ENCODE assay signal across 29 cellular contexts in the genomic region with DNA sequence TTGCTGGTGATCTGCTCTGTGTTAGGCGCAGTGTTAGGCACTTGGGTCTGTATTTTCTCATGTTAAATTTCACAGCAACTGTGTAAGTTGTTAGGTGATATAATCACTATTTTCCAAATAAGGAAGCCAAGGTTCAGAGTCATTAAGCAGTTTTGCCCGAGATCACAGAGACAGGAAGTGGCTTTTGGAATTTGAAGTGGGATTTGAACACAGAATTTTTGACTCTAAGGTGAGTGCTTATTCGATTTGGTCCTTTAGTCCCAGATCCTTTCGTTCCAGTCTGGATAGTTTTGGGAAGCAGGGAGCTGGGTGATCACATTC.
DNase-seq lines count a peak whose midpoint lies in the region; ATAC-seq, FAIRE-seq and TF ChIP-seq lines count a peak whose summit lies in the region.
"Had no signal": no experiment of that assay in that cellular context is flagged by ENCODE, and none has a peak within 500 bp of the region (broad histone marks: within the 10 kb centered on the region; RNA-seq: fewer than 3 reads in every experiment).

No MANE protein-coding gene starts in this region.

- H3K4me1 ChIP-seq in heart left ventricle: peaks cover 0 to 77% (median 43%) of the 10 kb centered on the region in 12 donors
- H3K4me1 ChIP-seq in astrocyte (ENCODE audit: insufficient read depth, low read length): no peaks in the 10 kb centered on the region
- peaks cover 16% of the 10 kb centered on the region for H3K4me1 ChIP-seq in neural progenitor cell
- peaks cover 0 to 80% (median 56%) of the 10 kb centered on the region in 4 donors for H3K4me1 ChIP-seq in tibial artery

- H3F3A ChIP-seq in neural progenitor cell (ENCODE audit: low read depth): no peaks in the 10 kb centered on the region

- 51 to 60% (median 56%) methylated on average over 4 of the region's 4 CpGs for WGBS in heart left ventricle, 4 donors

- peaks cover 10% of the 10 kb centered on the region for H3K4me1 Mint-ChIP-seq in astrocyte (ENCODE audit: low read depth, unreplicated experiment)
- peaks cover 16% of the 10 kb centered on the region for H3K4me1 Mint-ChIP-seq in neural progenitor cell
- H3K4me1 Mint-ChIP-seq in Calu3 (ENCODE audit: low read depth, unreplicated experiment): no peaks in the 10 kb centered on the region
- H3K4me1 Mint-ChIP-seq: naive thymus-derived CD8-positive, alpha-beta T cell had no signal

- intact Hi-C loops in heart left ventricle (cut with DNase I): no loop called here
- intact Hi-C loops in cardiac septum (cut with DNase I): no loop called here
- intact Hi-C loops in tibial artery (cut with DNase I; ENCODE audit: low total_unique reads): no loop called here
- intact Hi-C loops in Calu3 (cut with micrococcal nuclease; ENCODE audit: unreplicated experiment): no loop called here

- H3K36me3 ChIP-seq in heart left ventricle (no peaks in the 10 kb centered on the region), astrocyte (ENCODE audit: insufficient read depth, low read length) (no peaks in the 10 kb centered on the region), neural progenitor cell (no peaks in the 10 kb centered on the region), tibial artery (no peaks in the 10 kb centered on the region)
- H3K36me3 ChIP-seq: BE2C, Peyer's patch had no signal

- H3K4me2 ChIP-seq in astrocyte (ENCODE audit: low read length): no peak overlapping the region
- no peak overlapping the region for H3K4me2 ChIP-seq in neural progenitor cell

- H3K27me3 Mint-ChIP-seq in astrocyte (ENCODE audit: low read depth, unreplicated experiment) (no peaks in the 10 kb centered on the region), neural progenitor cell (ENCODE audit: insufficient read depth, low read depth) (peaks cover 6% of the 10 kb centered on the region), Calu3 (ENCODE audit: unreplicated experiment) (no peaks in the 10 kb centered on the region)
- H3K27me3 Mint-ChIP-seq: type B pancreatic cell had no signal

- H3K9ac ChIP-seq in astrocyte (ENCODE audit: low read length): no peak overlapping the region
- H3K9ac ChIP-seq in neural progenitor cell: no peak overlapping the region

- no peaks in the 10 kb centered on the region for H3K36me3 Mint-ChIP-seq in astrocyte (ENCODE audit: low read depth, unreplicated experiment)
- H3K36me3 Mint-ChIP-seq in neural progenitor cell: no peaks in the 10 kb centered on the region
- H3K36me3 Mint-ChIP-seq in Calu3 (ENCODE audit: insufficient read depth, unreplicated experiment): no peaks in the 10 kb centered on the region
- H3K36me3 Mint-ChIP-seq: activated naive CD8-positive, alpha-beta T cell; type B pancreatic cell had no signal

- H3K9me3 Mint-ChIP-seq in astrocyte (ENCODE audit: unreplicated experiment) (no peaks in the 10 kb centered on the region), neural progenitor cell (no peaks in the 10 kb centered on the region), Calu3 (ENCODE audit: low read depth, unreplicated experiment) (no peaks in the 10 kb centered on the region)
- H3K9me3 Mint-ChIP-seq: activated T-helper 2 cell treated with anti-CD3 and anti-CD28 coated beads, Interferon-gamma antibody, Interleukin-2, Interleukin-4, amounts not matched to agents 10 μg/mL and 5 μg/mL and 100 μg/mL, durations not matched to agents 14 hours and 24 hours and 36 hours had no signal

- CTCF ChIA-PET in Calu3 (lab: Charles Lee): interaction anchor here (0.6 kb wide), 1 partner anchor 136 kb away, joined by 4 read pairs; no protein-coding TSS in a partner anchor

- no TSS peak for BruUV-seq in Calu3 (replicated peaks; lab: Mats Ljungman, UMichigan)

- no peak overlapping the region for H3K4me3 ChIP-seq in heart left ventricle
- H3K4me3 ChIP-seq in astrocyte (ENCODE audit: insufficient read depth, low read depth, low read length): no peak overlapping the region
- H3K4me3 ChIP-seq in neural progenitor cell: no peak overlapping the region
- no peak overlapping the region for H3K4me3 ChIP-seq in tibial artery
- H3K4me3 ChIP-seq: body of pancreas, Peyer's patch, skin epidermis had no signal

- ATAC-seq in heart left ventricle: no peak
- ATAC-seq: body of pancreas; naive thymus-derived CD8-positive, alpha-beta T cell had no signal

- H3K27ac Mint-ChIP-seq in astrocyte (ENCODE audit: unreplicated experiment): no peak overlapping the region
- H3K27ac Mint-ChIP-seq in neural progenitor cell: no peak overlapping the region
- no peak overlapping the region for H3K27ac Mint-ChIP-seq in Calu3 (ENCODE audit: unreplicated experiment)
- H3K27ac Mint-ChIP-seq: activated naive CD8-positive, alpha-beta T cell; activated T-helper 2 cell treated with anti-CD3 and anti-CD28 coated beads, Interferon-gamma antibody, Interleukin-2, Interleukin-4, amounts not matched to agents 10 μg/mL and 5 μg/mL and 100 μg/mL, durations not matched to agents 14 hours and 24 hours and 36 hours; naive thymus-derived CD8-positive, alpha-beta T cell; type B pancreatic cell had no signal

- H4K20me1 ChIP-seq in astrocyte (ENCODE audit: insufficient read depth, low read length) (no peaks in the 10 kb centered on the region), neural progenitor cell (ENCODE audit: low read depth) (no peaks in the 10 kb centered on the region)

- no peak for TF ChIP-seq POLR2A in heart left ventricle (IDR thresholded peaks at IDR 0.05)

- H3K27ac ChIP-seq in heart left ventricle: peak overlapping the region in 10 of 12 donors; percentile 31 to 85 (median 66)
- no peak overlapping the region for H3K27ac ChIP-seq in astrocyte (ENCODE audit: low read depth, low read length)
- H3K27ac ChIP-seq in neural progenitor cell: no peak overlapping the region
- H3K27ac ChIP-seq in tibial artery: peak overlapping the region; percentile 72 to 78
- H3K27ac ChIP-seq: body of pancreas, Peyer's patch, skin epidermis had no signal

- H3K4me3 Mint-ChIP-seq in astrocyte (ENCODE audit: unreplicated experiment) (no peak overlapping the region), neural progenitor cell (no peak overlapping the region), Calu3 (ENCODE audit: low read depth, unreplicated experiment) (no peak overlapping the region)
- H3K4me3 Mint-ChIP-seq: activated naive CD8-positive, alpha-beta T cell; naive thymus-derived CD8-positive, alpha-beta T cell; type B pancreatic cell had no signal

- H3K27me3 ChIP-seq in heart left ventricle (no peaks in the 10 kb centered on the region), astrocyte (ENCODE audit: insufficient read depth, low read length) (no peaks in the 10 kb centered on the region), neural progenitor cell (no peaks in the 10 kb centered on the region), tibial artery (no peaks in the 10 kb centered on the region)
- H3K27me3 ChIP-seq: BE2C, body of pancreas, Peyer's patch had no signal

- DNase-seq in heart left ventricle (no peak), cardiac septum (ENCODE audit: low spot score) (no peak), astrocyte (ENCODE audit: low read depth) (no peak), neural progenitor cell (ENCODE audit: low spot score) (no peak), tibial artery (no peak), Calu3 (no peak), NCI-H1092 treated with DMSO at 0.1 percent for 48 hours (lab: John Stamatoyannopoulos, UW) (no peak), NCI-H146 treated with DMSO at 0.1 percent for 48 hours (lab: John Stamatoyannopoulos, UW; ENCODE audit: unreplicated experiment) (no peak)
- DNase-seq: activated CD4-positive, alpha-beta T cell treated with anti-CD3 and anti-CD28 coated beads, Interleukin-2, amount 50 U/mL, for 4 hours; activated CD8-positive, alpha-beta memory T cell treated with anti-CD3 and anti-CD28 coated beads, Interleukin-2, amount 50 U/mL, for 48 hours; BE2C; body of pancreas; COR-L47; DMS79 treated with DMSO at 0.1 percent for 48 hours; effector memory CD4-positive, alpha-beta T cell; kidney; naive thymus-derived CD8-positive, alpha-beta T cell; NCI-H510A treated with DMSO at 0.1 percent for 48 hours; Peyer's patch; posterior cingulate gyrus; stimulated activated CD4-positive, alpha-beta T cell treated with anti-CD3 and anti-CD28 coated beads, Interleukin-2, amount 100 ng/mL, for 48 hours; stimulated activated naive CD4-positive, alpha-beta T cell had no signal

- no peak for FAIRE-seq in astrocyte (lab: Jason Lieb, UNC)
- FAIRE-seq: A204.1, frontal cortex, GM12891, kidney had no signal

- H3K79me2 ChIP-seq in astrocyte (ENCODE audit: insufficient read depth, low read length): no peaks in the 10 kb centered on the region
- H3K79me2 ChIP-seq in neural progenitor cell (ENCODE audit: low read depth): no peaks in the 10 kb centered on the region

- TF ChIP-seq CTCF in heart left ventricle (IDR thresholded peaks at IDR 0.05) (no peak), astrocyte (IDR thresholded peaks at IDR 0.05; ENCODE audit: insufficient read depth, low read depth, low read length) (no peak), neural progenitor cell (IDR thresholded peaks at IDR 0.05) (no peak), tibial artery (IDR thresholded peaks at IDR 0.05) (no peak), Calu3 (IDR thresholded peaks at IDR 0.05; ENCODE audit: unreplicated experiment) (no peak)

- H2AFZ ChIP-seq in astrocyte (ENCODE audit: low read depth, low read length): peak overlapping the region; percentile 40
- H2AFZ ChIP-seq in neural progenitor cell (replicated peaks): peak overlapping the region; percentile 43

- H3K9me3 ChIP-seq in heart left ventricle (peaks cover 0 to 4% (median 0%) of the 10 kb centered on the region in 12 donors), astrocyte (ENCODE audit: insufficient read depth, low read depth, low read length) (no peaks in the 10 kb centered on the region), neural progenitor cell (ENCODE audit: low read depth) (no peaks in the 10 kb centered on the region), tibial artery (no peaks in the 10 kb centered on the region)
- H3K9me3 ChIP-seq: BE2C, body of pancreas, Peyer's patch had no signal

Comparison
In these comparisons a context has a peak if more than half of its experiments do, and no peak if none do; other contexts are left out.
1. H3K27ac ChIP-seq: peak in heart left ventricle (10 of 12) and tibial artery (2 of 2); none in astrocyte (single experiment) and neural progenitor cell (single experiment).